Comparison of ENCODE assay signal across 14 cellular contexts in genomic region chr17:7443499-7444485, GRCh38. TPM values are rescaled to one million over a fixed set of nuclear protein-coding genes. Genes with fewer than 3 reads are reported as not detected.
DNase-seq lines count a peak whose midpoint lies in the region; ATAC-seq and TF ChIP-seq lines count a peak whose summit lies in the region.
"Had no signal": no experiment of that assay in that cellular context is flagged by ENCODE, and none has a peak within 500 bp of the region (broad histone marks: within the 10 kb centered on the region; RNA-seq: fewer than 3 reads in every experiment).

No MANE protein-coding gene starts in this region.

- peaks cover 48% of the 10 kb centered on the region for H3K4me1 Mint-ChIP-seq in mesothelial cell of epicardium
- H3K4me1 Mint-ChIP-seq in CD8-positive, alpha-beta memory T cell = peaks cover 23 to 43% (median 32%) of the 10 kb centered on the region in 3 donors

- DNase-seq in LHCN-M2 (ENCODE audit: low read depth) (peak; percentile 73), choroid plexus epithelial cell (ENCODE audit: low read depth) (peak; percentile 47), mesothelial cell of epicardium (ENCODE audit: low spot score in 2 of 2, unreplicated experiment in 2 of 2) (no peak), ascending aorta (ENCODE audit: low spot score in 2 of 2) (no peak)
- no peak for DNase-seq in CD8-positive, alpha-beta memory T cell
- DNase-seq: activated CD4-positive, alpha-beta memory T cell treated with anti-CD3 and anti-CD28 coated beads for 36 hours; activated gamma-delta T cell; foreskin melanocyte; sigmoid colon; stomach had no signal

- H3K4me3 Mint-ChIP-seq in mesothelial cell of epicardium = peak overlapping the region; percentile 75
- H3K4me3 Mint-ChIP-seq in CD8-positive, alpha-beta memory T cell = peak overlapping the region in 1 of 7 donors; percentile 17
- H3K4me3 Mint-ChIP-seq: activated CD4-positive, alpha-beta memory T cell treated with anti-CD3 and anti-CD28 coated beads for 36 hours had no signal

- POLR2A ChIA-PET in CD8-positive, alpha-beta memory T cell (lab: Charles Lee) = interaction anchor here (1.1 to 2.8 kb wide), 5 partner anchors 11 to 142 kb away, joined by 3 to 12 read pairs (median 6); partner anchors contain the start of genes POLR2A and ZBTB4

- H3K9me3 ChIP-seq in BLaER1 (no peaks in the 10 kb centered on the region), ascending aorta (no peaks in the 10 kb centered on the region)
- H3K9me3 ChIP-seq in CD8-positive, alpha-beta memory T cell (ENCODE audit: low read length) = no peaks in the 10 kb centered on the region
- H3K9me3 ChIP-seq: sigmoid colon, stomach had no signal

- no peaks in the 10 kb centered on the region for H3K9me3 Mint-ChIP-seq in mesothelial cell of epicardium
- no peaks in the 10 kb centered on the region for H3K9me3 Mint-ChIP-seq in CD8-positive, alpha-beta memory T cell
- H3K9me3 Mint-ChIP-seq: activated CD4-positive, alpha-beta memory T cell treated with anti-CD3 and anti-CD28 coated beads for 36 hours had no signal

- intact Hi-C loops in ascending aorta (cut with DNase I) = no loop called here

- peaks cover 8% of the 10 kb centered on the region for H3K36me3 Mint-ChIP-seq in mesothelial cell of epicardium
- peaks cover 0 to 12% (median 2%) of the 10 kb centered on the region in 3 donors for H3K36me3 Mint-ChIP-seq in CD8-positive, alpha-beta memory T cell

- CTCF ChIA-PET in CD8-positive, alpha-beta memory T cell (lab: Charles Lee) = interaction anchor here (0.8 to 2.6 kb wide), 6 partner anchors 9 to 244 kb away, joined by 3 to 10 read pairs (median 4); partner anchors contain the start of genes TMEM102, TP53 and ZBTB4

- no peak overlapping the region for H3K4me3 ChIP-seq in BLaER1
- H3K4me3 ChIP-seq in choroid plexus epithelial cell (ENCODE audit: low read depth, low read length) = no peak overlapping the region
- H3K4me3 ChIP-seq in ascending aorta = no peak overlapping the region
- H3K4me3 ChIP-seq in CD8-positive, alpha-beta memory T cell (ENCODE audit: low read length) = no peak overlapping the region

- H3K27me3 Mint-ChIP-seq in mesothelial cell of epicardium (ENCODE audit: low read depth) = peaks cover 27% of the 10 kb centered on the region
- H3K27me3 Mint-ChIP-seq in CD8-positive, alpha-beta memory T cell = peaks cover 49 to 79% of the 10 kb centered on the region in 2 donors

- peak overlapping the region; percentile 91 for H3K4me2 ChIP-seq in BLaER1

- H3K9ac ChIP-seq in BLaER1 = no peak overlapping the region

- TF ChIP-seq CTCF in choroid plexus epithelial cell (conservative IDR thresholded peaks at IDR 0.05; ENCODE audit: low read depth, low read length) (no peak), mesothelial cell of epicardium (IDR thresholded peaks at IDR 0.05; ENCODE audit: unreplicated experiment) (no peak), ascending aorta (IDR thresholded peaks at IDR 0.05) (no peak)

- H3K36me3 ChIP-seq in BLaER1 = no peaks in the 10 kb centered on the region
- no peaks in the 10 kb centered on the region for H3K36me3 ChIP-seq in ascending aorta
- H3K36me3 ChIP-seq in CD8-positive, alpha-beta memory T cell (ENCODE audit: insufficient read depth, low read length) = no peaks in the 10 kb centered on the region
- H3K36me3 ChIP-seq: sigmoid colon, stomach had no signal

- H3K27ac Mint-ChIP-seq in mesothelial cell of epicardium = peak overlapping the region; percentile 81
- peak overlapping the region in 1 of 8 donors; percentile 61 for H3K27ac Mint-ChIP-seq in CD8-positive, alpha-beta memory T cell
- H3K27ac Mint-ChIP-seq: activated CD4-positive, alpha-beta memory T cell treated with anti-CD3 and anti-CD28 coated beads for 36 hours had no signal

- H3K4me1 ChIP-seq in BLaER1 = peaks cover 38% of the 10 kb centered on the region
- H3K4me1 ChIP-seq in ascending aorta = peaks cover 15 to 35% of the 10 kb centered on the region in 2 donors
- H3K4me1 ChIP-seq in CD8-positive, alpha-beta memory T cell (ENCODE audit: insufficient read depth, low read length) = peaks cover 33% of the 10 kb centered on the region

- no peak overlapping the region for H3K27ac ChIP-seq in BLaER1
- peak overlapping the region in 1 of 2 donors; percentile 34 for H3K27ac ChIP-seq in ascending aorta
- H3K27ac ChIP-seq in CD8-positive, alpha-beta memory T cell (ENCODE audit: low read depth, low read length) = no peak overlapping the region
- H3K27ac ChIP-seq: sigmoid colon, stomach had no signal

- peaks cover 100% of the 10 kb centered on the region for H3K27me3 ChIP-seq in BLaER1
- peaks cover 16% of the 10 kb centered on the region for H3K27me3 ChIP-seq in ascending aorta
- peaks cover 57% of the 10 kb centered on the region for H3K27me3 ChIP-seq in CD8-positive, alpha-beta memory T cell (ENCODE audit: insufficient read depth, low read length, poor library complexity, severe bottlenecking)

- H4K20me1 ChIP-seq in BLaER1 = peaks cover 64% of the 10 kb centered on the region

- ATAC-seq in GM19463 (IDR thresholded peaks at IDR 0.05; ENCODE audit: unreplicated experiment) (no peak), GM19023 (IDR thresholded peaks at IDR 0.05; ENCODE audit: unreplicated experiment) (no peak)

RNA-seq across cellular contexts. Expression of gene CHRNB1, which starts 1.1 kb away (rescaled TPM):
- 51.9 and 60.3 TPM in 2 replicates for total RNA-seq in LHCN-M2 (2014; rRNA removed)
- polyA plus RNA-seq in LHCN-M2 (2012) = 58.8 TPM
- 15.9 to 17.7 TPM (median 16.0 TPM) in 3 replicates for total RNA-seq in mesothelial cell of epicardium
- 5.0 TPM for total RNA-seq in ascending aorta
- 1 to 10 TPM; 6.0 to 6.3 TPM for total RNA-seq in CD8-positive, alpha-beta memory T cell
- 24.7 TPM for polyA plus RNA-seq in CD8-positive, alpha-beta memory T cell

RNA-seq across cellular contexts. Expression of gene FGF11, which starts 4.5 kb away (rescaled TPM):
- 23.4 and 23.8 TPM in 2 replicates for total RNA-seq in LHCN-M2 (2014; rRNA removed)
- 34.0 TPM for polyA plus RNA-seq in LHCN-M2 (2012)
- total RNA-seq in mesothelial cell of epicardium = 24.8 to 26.8 TPM (median 26.5 TPM) in 3 replicates
- 0.32 TPM for total RNA-seq in ascending aorta
- 1 to 10 TPM in 1 of 2 experiments, under 1 TPM in 1; 0.85 to 1.1 TPM for total RNA-seq in CD8-positive, alpha-beta memory T cell
- polyA plus RNA-seq in CD8-positive, alpha-beta memory T cell = 0.12 TPM

RNA-seq across cellular contexts. Expression of gene TMEM102, which starts 8.6 kb away (rescaled TPM):
- 0.75 and 0.90 TPM in 2 replicates for total RNA-seq in LHCN-M2 (2014; rRNA removed)
- 1.3 TPM for polyA plus RNA-seq in LHCN-M2 (2012)
- total RNA-seq in mesothelial cell of epicardium = 9.7 to 10.2 TPM (median 10.2 TPM) in 3 replicates
- 20.4 TPM for total RNA-seq in ascending aorta
- 10 to 100 TPM; 11.1 to 11.9 TPM for total RNA-seq in CD8-positive, alpha-beta memory T cell
- polyA plus RNA-seq in CD8-positive, alpha-beta memory T cell = 23.3 TPM

RNA-seq across cellular contexts. Expression of gene SPEM3, which starts 15.1 kb away (rescaled TPM):
- not detected in 2 replicates for total RNA-seq in LHCN-M2 (2014; rRNA removed)
- polyA plus RNA-seq in LHCN-M2 (2012) = not detected
- not detected in 3 replicates for total RNA-seq in mesothelial cell of epicardium
- not detected for total RNA-seq in ascending aorta
- total RNA-seq in CD8-positive, alpha-beta memory T cell = not detected
- polyA plus RNA-seq in CD8-positive, alpha-beta memory T cell = not detected
- total RNA-seq: activated CD4-positive, alpha-beta memory T cell treated with anti-CD3 and anti-CD28 coated beads for 36 hours; kidney epithelial cell; sigmoid colon; stomach had no signal
- polyA plus RNA-seq: sigmoid colon, stomach had no signal

RNA-seq across cellular contexts. Expression of gene SPEM2, which starts 18.4 kb away (rescaled TPM):
- not detected in 2 replicates for total RNA-seq in LHCN-M2 (2014; rRNA removed)
- polyA plus RNA-seq in LHCN-M2 (2012) = not detected
- total RNA-seq in mesothelial cell of epicardium = not detected in 3 replicates
- not detected for total RNA-seq in ascending aorta
- not detected for total RNA-seq in CD8-positive, alpha-beta memory T cell
- not detected for polyA plus RNA-seq in CD8-positive, alpha-beta memory T cell
- total RNA-seq: activated CD4-positive, alpha-beta memory T cell treated with anti-CD3 and anti-CD28 coated beads for 36 hours; kidney epithelial cell; sigmoid colon; stomach had no signal
- polyA plus RNA-seq: sigmoid colon, stomach had no signal

Comparison
In these comparisons a context has a peak if more than half of its experiments do, and no peak if none do; other contexts are left out.
1. DNase-seq: peak in LHCN-M2 (single experiment) and choroid plexus epithelial cell (single experiment); none in mesothelial cell of epicardium (0 of 2), ascending aorta (0 of 2) and CD8-positive, alpha-beta memory T cell (0 of 5).
2. RNA of gene FGF11, which starts 4.5 kb away (total RNA-seq): 24.8 to 26.8 TPM in mesothelial cell of epicardium and 23.4 to 23.8 TPM in LHCN-M2; 0.85 to 1.1 TPM in CD8-positive, alpha-beta memory T cell and 0.32 TPM in ascending aorta (single experiment); every median in the first group is over 10 times any median in the second.